In genomic region chr2:212170382-212170781, GRCh38 we compare ENCODE assay signal across 6 cellular contexts.
"Had no signal": no experiment of that assay in that cellular context is flagged by ENCODE, and none has a peak within 500 bp of the region (broad histone marks: within the 10 kb centered on the region; RNA-seq: fewer than 3 reads in every experiment).

No MANE protein-coding gene starts in this region.

- H3K27ac ChIP-seq: HL-60 had no signal

- ATAC-seq: HepG2, K562 had no signal

- DNase-seq: IMR-90, KBM-7, KG1 had no signal

- H3K4me3 ChIP-seq: K562 had no signal
